Comparison of ENCODE assay signal across 8 cellular contexts in genomic region chr13:20526664-20527063, GRCh38. TPM values are rescaled to one million over a fixed set of nuclear protein-coding genes. Genes with fewer than 3 reads are reported as not detected.
DNase-seq lines count a peak whose midpoint lies in the region; ATAC-seq and TF ChIP-seq lines count a peak whose summit lies in the region.

No MANE protein-coding gene starts in this region.

- no peak overlapping the region for H3K9ac ChIP-seq in iPS-20b (ENCODE audit: low read depth, low read length)

- peak overlapping the region; percentile 79 for H3K4me3 Mint-ChIP-seq in activated CD4-positive, alpha-beta T cell treated with anti-CD3 and anti-CD28 coated beads, Interleukin-2, amount 10 ng/mL, durations not matched to agents 24 days and 14 days

- H3K27me3 ChIP-seq in iPS-20b (ENCODE audit: insufficient read depth, low read length) = peaks cover 64% of the 10 kb centered on the region

- H3K36me3 ChIP-seq in iPS-20b (ENCODE audit: insufficient read depth, low read depth, low read length) = no peaks in the 10 kb centered on the region

- H3K4me3 ChIP-seq in WI38 (ENCODE audit: low read depth, low read length) (peak overlapping the region; percentile 76), iPS-20b (ENCODE audit: low read length) (peak overlapping the region; percentile 65; the same call in 1 of the 2 replicates)

- no peaks in the 10 kb centered on the region for H3K27me3 Mint-ChIP-seq in activated CD4-positive, alpha-beta T cell treated with anti-CD3 and anti-CD28 coated beads, Interleukin-2, amount 10 ng/mL, durations not matched to agents 24 days and 14 days

- no peak for DNase-seq in activated CD4-positive, alpha-beta T cell treated with anti-CD3 and anti-CD28 coated beads, Interleukin-2, amount 10 ng/mL, durations not matched to agents 24 days and 14 days
- no peak for DNase-seq in activated CD4-positive, alpha-beta T cell treated with anti-CD3 and anti-CD28 coated beads for 4 hours
- DNase-seq in substantia nigra (lab: John Stamatoyannopoulos, UW) (peak in 6 of 49 donors; percentile 5 to 31 (median 14)), AG20443 (ENCODE audit: low spot score) (no peak), NCI-H1436 treated with DMSO at 0.1 percent for 48 hours (lab: John Stamatoyannopoulos, UW) (no peak)

- no peak for TF ChIP-seq CTCF in WI38 (IDR thresholded peaks at IDR 0.05; ENCODE audit: low read depth, low read length)

- H3K27ac ChIP-seq in iPS-20b (ENCODE audit: low read length) (no peak overlapping the region), substantia nigra (ENCODE audit: low read depth, low read length, poor library complexity, severe bottlenecking) (peak overlapping the region; percentile 95)

- H3K9me3 ChIP-seq in iPS-20b (ENCODE audit: insufficient read depth, low read depth, low read length) = no peaks in the 10 kb centered on the region

- ATAC-seq in GM18498 (IDR thresholded peaks at IDR 0.05; ENCODE audit: unreplicated experiment) = no peak

- H3K27ac Mint-ChIP-seq in activated CD4-positive, alpha-beta T cell treated with anti-CD3 and anti-CD28 coated beads, Interleukin-2, amount 10 ng/mL, durations not matched to agents 24 days and 14 days = peak overlapping the region; percentile 79

- H3K36me3 Mint-ChIP-seq in activated CD4-positive, alpha-beta T cell treated with anti-CD3 and anti-CD28 coated beads, Interleukin-2, amount 10 ng/mL, durations not matched to agents 24 days and 14 days (ENCODE audit: low read depth) = peaks cover 3% of the 10 kb centered on the region

- intact Hi-C loops in activated CD4-positive, alpha-beta T cell treated with anti-CD3 and anti-CD28 coated beads, Interleukin-2, amount 10 ng/mL, durations not matched to agents 24 days and 14 days (cut with micrococcal nuclease) = loop anchor here (1.0 to 5.0 kb wide), 3 partner anchors 41 to 247 kb away; partner anchors contain the start of genes EEF1AKMT1, IFT88 and IL17D

- peaks cover 9% of the 10 kb centered on the region; the same call in 1 of the 2 replicates for H3K4me1 ChIP-seq in iPS-20b (ENCODE audit: insufficient read depth, low read length)

- peaks cover 19% of the 10 kb centered on the region for H3K4me1 Mint-ChIP-seq in activated CD4-positive, alpha-beta T cell treated with anti-CD3 and anti-CD28 coated beads, Interleukin-2, amount 10 ng/mL, durations not matched to agents 24 days and 14 days

- peaks cover 6% of the 10 kb centered on the region for H3K9me3 Mint-ChIP-seq in activated CD4-positive, alpha-beta T cell treated with anti-CD3 and anti-CD28 coated beads, Interleukin-2, amount 10 ng/mL, durations not matched to agents 24 days and 14 days

RNA-seq across cellular contexts. Expression of gene CRYL1, which starts 1.0 kb away (rescaled TPM):
- total RNA-seq in activated CD4-positive, alpha-beta T cell treated with anti-CD3 and anti-CD28 coated beads, Interleukin-2, amount 10 ng/mL, durations not matched to agents 24 days and 14 days = 5.8 and 7.1 TPM in 2 replicates

RNA-seq across cellular contexts. Expression of gene IFT88, which starts 40.3 kb away (rescaled TPM):
- 2.2 and 2.9 TPM in 2 replicates for total RNA-seq in activated CD4-positive, alpha-beta T cell treated with anti-CD3 and anti-CD28 coated beads, Interleukin-2, amount 10 ng/mL, durations not matched to agents 24 days and 14 days
